8 cellular contexts compared by ENCODE assay signal in genomic region chr2:38376346-38376682, GRCh38. TPM values are rescaled to one million over a fixed set of nuclear protein-coding genes. Genes with fewer than 3 reads are reported as not detected.
A peak's percentile ranks its signal among the peaks of the same experiment; 100 is the strongest.
DNase-seq lines count a peak whose midpoint lies in the region; TF ChIP-seq lines count a peak whose summit lies in the region.

No MANE protein-coding gene starts in this region.

- H3K36me3 ChIP-seq in Karpas-422 (ENCODE audit: insufficient read depth, low read length) (peaks cover 15% of the 10 kb centered on the region), skeletal muscle tissue (ENCODE audit: control insufficient read depth in 3 of 3, insufficient read depth in 3 of 3, low read length in 3 of 3) (no peaks in the 10 kb centered on the region)

- H3K9ac ChIP-seq in Karpas-422 (ENCODE audit: low read length) (peak overlapping the region; percentile 95), skeletal muscle tissue (ENCODE audit: low read depth in 1 of 3, low read length in 3 of 3) (peak overlapping the region; percentile 90 to 98 (median 92))

- H3K4me1 ChIP-seq in Karpas-422 (ENCODE audit: low read length), result peaks cover 62% of the 10 kb centered on the region
- H3K4me1 ChIP-seq in skeletal muscle tissue (ENCODE audit: control insufficient read depth in 3 of 3, insufficient read depth in 3 of 3, low read length in 3 of 3), result peaks cover 26 to 38% (median 32%) of the 10 kb centered on the region in 3 donors

- H3K4me3 ChIP-seq in Karpas-422 (ENCODE audit: low read length) (peak overlapping the region; percentile 85), iPS-18c (ENCODE audit: insufficient read depth, low read depth, low read length) (peak overlapping the region; percentile 92), skeletal muscle tissue (ENCODE audit: low read length in 3 of 3) (peak overlapping the region; percentile 84 to 96 (median 92))

- H3K27ac Mint-ChIP-seq in brain, result peak overlapping the region; percentile 85 to 98 (median 95)

- H3K9me3 Mint-ChIP-seq in brain, result no peaks in the 10 kb centered on the region

- peaks cover 4% of the 10 kb centered on the region for H3K27me3 Mint-ChIP-seq in brain

- no peak for TF ChIP-seq CTCF in brain (conservative IDR thresholded peaks at IDR 0.05)

- H3K36me3 Mint-ChIP-seq in brain, result peaks cover under 1% of the 10 kb centered on the region

- H3K27ac ChIP-seq in Karpas-422 (ENCODE audit: low read length) (peak overlapping the region; percentile 84), skeletal muscle tissue (ENCODE audit: low read depth, low read length) (peak overlapping the region; percentile 92)

- no peaks in the 10 kb centered on the region for H3K9me2 ChIP-seq in Karpas-422 (replicated peaks; ENCODE audit: insufficient read depth, low read length)

- H3K27me3 ChIP-seq in Karpas-422 (ENCODE audit: low read length), result no peaks in the 10 kb centered on the region
- H3K27me3 ChIP-seq in skeletal muscle tissue (ENCODE audit: control insufficient read depth in 3 of 3, insufficient read depth in 3 of 3, low read length in 3 of 3), result no peaks in the 10 kb centered on the region

- DNase-seq in DMS79 treated with DMSO at 0.1 percent for 48 hours (lab: John Stamatoyannopoulos, UW) (peak; percentile 80), DMS79 (lab: John Stamatoyannopoulos, UW) (no peak), GOT3 (lab: John Stamatoyannopoulos, UW) (peak; percentile 40), Karpas-422 (no peak), SW 1271 (lab: John Stamatoyannopoulos, UW) (peak; percentile 27 to 76)

- peak overlapping the region; percentile 87 to 96 (median 93) for H3K4me3 Mint-ChIP-seq in brain

- no peak overlapping the region for H2AFZ ChIP-seq in Karpas-422 (ENCODE audit: low read length)

- H3K79me2 ChIP-seq in Karpas-422 (ENCODE audit: low read length), result peaks cover 53% of the 10 kb centered on the region

- H3K9me3 ChIP-seq in Karpas-422 (ENCODE audit: low read length) (no peaks in the 10 kb centered on the region), iPS-18c (ENCODE audit: control insufficient read depth, insufficient read depth, low read length) (no peaks in the 10 kb centered on the region), skeletal muscle tissue (ENCODE audit: control insufficient read depth in 3 of 3, low read length in 3 of 3) (no peaks in the 10 kb centered on the region)

- H4K20me1 ChIP-seq in Karpas-422 (ENCODE audit: insufficient read depth, low read depth, low read length), result peaks cover 39% of the 10 kb centered on the region

- H3K4me1 Mint-ChIP-seq in brain, result peaks cover 64% of the 10 kb centered on the region

- H3K4me2 ChIP-seq in Karpas-422 (ENCODE audit: low read depth, low read length, poor library complexity, severe bottlenecking), result peak overlapping the region; percentile 92

RNA-seq across cellular contexts. Expression of gene ATL2, which starts 0.8 kb away (rescaled TPM):
- 124 and 154 TPM in 2 replicates for total RNA-seq in Karpas-422 (2014; rRNA removed; shearing (Covaris generic); ENCODE audit: low replicate concordance)
- 12.2 TPM for polyA plus RNA-seq in brain (ENCODE audit: insufficient read depth, low read depth, low replicate concordance)
- total RNA-seq in skeletal muscle tissue, result 55.8 TPM

Comparison
In these comparisons a context has a peak if more than half of its experiments do, and no peak if none do; other contexts are left out.
1. DNase-seq: peak in DMS79 treated with DMSO at 0.1 percent for 48 hours (single experiment), GOT3 (single experiment) and SW 1271 (2 of 2); none in DMS79 (single experiment) and Karpas-422 (single experiment).
2. Peak in every context shown above with its lines, with median percentiles within 50 percentile points of each other: H3K4me3 ChIP-seq.